Comparison of ENCODE assay signal across 2 cellular contexts in the genomic region with DNA sequence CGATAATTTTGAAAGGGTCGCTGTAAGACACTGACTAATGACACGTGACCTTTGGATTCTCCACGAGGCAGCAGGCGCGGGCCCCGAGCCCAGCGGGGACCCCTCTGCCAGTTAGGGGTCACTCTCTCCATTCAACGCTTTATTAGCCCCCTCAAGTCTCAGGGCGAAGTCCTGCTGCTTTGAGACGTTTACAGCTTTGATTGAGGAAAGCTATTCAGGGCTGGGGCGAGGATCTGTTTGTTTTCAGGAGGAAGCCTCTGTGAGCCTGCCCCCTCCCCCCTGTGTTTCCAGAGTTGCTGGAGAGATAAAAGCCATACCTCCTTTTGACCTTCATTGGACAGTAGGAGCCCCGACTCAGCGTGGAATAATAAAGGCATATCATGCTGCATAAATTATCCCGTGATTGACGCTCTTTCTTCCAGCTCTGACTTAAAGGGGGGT.
TF ChIP-seq lines count a peak whose summit lies in the region.

No MANE protein-coding gene starts in this region.

TF ChIP-seq in H1, 55 proteins besides CTCF, POLR2A, EP300 and RAD21:
- peak; percentile 56 for TF ChIP-seq ASH2L (IDR thresholded peaks at IDR 0.05; ENCODE audit: low read length)
- TF ChIP-seq CTBP2 (IDR thresholded peaks at IDR 0.05; ENCODE audit: borderline replicate concordance, insufficient read depth, insufficient read length, low read length): no peak
- no peak for TF ChIP-seq PHF8 (conservative IDR thresholded peaks at IDR 0.05; ENCODE audit: low read depth, low read length)
- TF ChIP-seq SUZ12 (IDR thresholded peaks at IDR 0.05; ENCODE audit: low read length): no peak
- no peak for TF ChIP-seq CEBPB (IDR thresholded peaks at IDR 0.05; ENCODE audit: low read depth, low read length)
- no peak for TF ChIP-seq SAP30 (IDR thresholded peaks at IDR 0.05; ENCODE audit: insufficient read depth, insufficient replicate concordance, low read length)
- peak; percentile 37; the same call in 1 of the 2 replicates for TF ChIP-seq CREB1 (IDR thresholded peaks at IDR 0.05)
- no peak for TF ChIP-seq KDM4A (IDR thresholded peaks at IDR 0.05; ENCODE audit: low read depth, low read length, severe bottlenecking)
- no peak for TF ChIP-seq JUND (IDR thresholded peaks at IDR 0.05; ENCODE audit: low read length)
- no peak for TF ChIP-seq BCL11A (IDR thresholded peaks at IDR 0.05; ENCODE audit: low read depth in 2 of 2, low read length in 2 of 2)
- TF ChIP-seq, protein P1, sequence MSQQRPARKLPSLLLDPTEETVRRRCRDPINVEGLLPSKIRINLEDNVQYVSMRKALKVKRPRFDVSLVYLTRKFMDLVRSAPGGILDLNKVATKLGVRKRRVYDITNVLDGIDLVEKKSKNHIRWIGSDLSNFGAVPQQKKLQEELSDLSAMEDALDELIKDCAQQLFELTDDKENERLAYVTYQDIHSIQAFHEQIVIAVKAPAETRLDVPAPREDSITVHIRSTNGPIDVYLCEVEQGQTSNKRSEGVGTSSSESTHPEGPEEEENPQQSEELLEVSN (IDR thresholded peaks at IDR 0.05): peak; percentile 68; the same call in 1 of the 2 replicates
- TF ChIP-seq SIRT6 (IDR thresholded peaks at IDR 0.05; ENCODE audit: low read length): no peak
- no peak for TF ChIP-seq TEAD4 (IDR thresholded peaks at IDR 0.05; ENCODE audit: low read depth, low read length)
- TF ChIP-seq TAF7 (optimal IDR thresholded peaks at IDR 0.05; ENCODE audit: borderline replicate concordance, low read depth, low read length): no peak
- TF ChIP-seq SP4 (IDR thresholded peaks at IDR 0.05; ENCODE audit: low read length): 0 out of 2 replicates have a peak, but pooled peaks have one; percentile 24
- TF ChIP-seq, protein P2, sequence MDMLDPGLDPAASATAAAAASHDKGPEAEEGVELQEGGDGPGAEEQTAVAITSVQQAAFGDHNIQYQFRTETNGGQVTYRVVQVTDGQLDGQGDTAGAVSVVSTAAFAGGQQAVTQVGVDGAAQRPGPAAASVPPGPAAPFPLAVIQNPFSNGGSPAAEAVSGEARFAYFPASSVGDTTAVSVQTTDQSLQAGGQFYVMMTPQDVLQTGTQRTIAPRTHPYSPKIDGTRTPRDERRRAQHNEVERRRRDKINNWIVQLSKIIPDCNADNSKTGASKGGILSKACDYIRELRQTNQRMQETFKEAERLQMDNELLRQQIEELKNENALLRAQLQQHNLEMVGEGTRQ (IDR thresholded peaks at IDR 0.05; ENCODE audit: low read length): peak; percentile 67
- TF ChIP-seq, protein P3, sequence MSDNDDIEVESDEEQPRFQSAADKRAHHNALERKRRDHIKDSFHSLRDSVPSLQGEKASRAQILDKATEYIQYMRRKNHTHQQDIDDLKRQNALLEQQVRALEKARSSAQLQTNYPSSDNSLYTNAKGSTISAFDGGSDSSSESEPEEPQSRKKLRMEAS (IDR thresholded peaks at IDR 0.05): peak; percentile 80; the same call in 1 of the 2 replicates
- TF ChIP-seq, protein P4, sequence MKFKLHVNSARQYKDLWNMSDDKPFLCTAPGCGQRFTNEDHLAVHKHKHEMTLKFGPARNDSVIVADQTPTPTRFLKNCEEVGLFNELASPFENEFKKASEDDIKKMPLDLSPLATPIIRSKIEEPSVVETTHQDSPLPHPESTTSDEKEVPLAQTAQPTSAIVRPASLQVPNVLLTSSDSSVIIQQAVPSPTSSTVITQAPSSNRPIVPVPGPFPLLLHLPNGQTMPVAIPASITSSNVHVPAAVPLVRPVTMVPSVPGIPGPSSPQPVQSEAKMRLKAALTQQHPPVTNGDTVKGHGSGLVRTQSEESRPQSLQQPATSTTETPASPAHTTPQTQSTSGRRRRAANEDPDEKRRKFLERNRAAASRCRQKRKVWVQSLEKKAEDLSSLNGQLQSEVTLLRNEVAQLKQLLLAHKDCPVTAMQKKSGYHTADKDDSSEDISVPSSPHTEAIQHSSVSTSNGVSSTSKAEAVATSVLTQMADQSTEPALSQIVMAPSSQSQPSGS (IDR thresholded peaks at IDR 0.05; ENCODE audit: low read length): no peak

TF ChIP-seq in neural cell, 6 proteins besides CTCF, POLR2A, EP300 and RAD21:
- TF ChIP-seq TAF1 (IDR thresholded peaks at IDR 0.05; ENCODE audit: low read depth): no peak
- no peak for TF ChIP-seq EZH2 (IDR thresholded peaks at IDR 0.05; ENCODE audit: borderline replicate concordance, insufficient read depth, low read length, poor library complexity, severe bottlenecking)
- no peak for TF ChIP-seq MXI1 (conservative IDR thresholded peaks at IDR 0.05; ENCODE audit: poor library complexity, severe bottlenecking)
- no peak for TF ChIP-seq SMC3 (conservative IDR thresholded peaks at IDR 0.05; ENCODE audit: poor library complexity)
- no peak for TF ChIP-seq POLR2AphosphoS5 (IDR thresholded peaks at IDR 0.05)
- TF ChIP-seq, protein P5, sequence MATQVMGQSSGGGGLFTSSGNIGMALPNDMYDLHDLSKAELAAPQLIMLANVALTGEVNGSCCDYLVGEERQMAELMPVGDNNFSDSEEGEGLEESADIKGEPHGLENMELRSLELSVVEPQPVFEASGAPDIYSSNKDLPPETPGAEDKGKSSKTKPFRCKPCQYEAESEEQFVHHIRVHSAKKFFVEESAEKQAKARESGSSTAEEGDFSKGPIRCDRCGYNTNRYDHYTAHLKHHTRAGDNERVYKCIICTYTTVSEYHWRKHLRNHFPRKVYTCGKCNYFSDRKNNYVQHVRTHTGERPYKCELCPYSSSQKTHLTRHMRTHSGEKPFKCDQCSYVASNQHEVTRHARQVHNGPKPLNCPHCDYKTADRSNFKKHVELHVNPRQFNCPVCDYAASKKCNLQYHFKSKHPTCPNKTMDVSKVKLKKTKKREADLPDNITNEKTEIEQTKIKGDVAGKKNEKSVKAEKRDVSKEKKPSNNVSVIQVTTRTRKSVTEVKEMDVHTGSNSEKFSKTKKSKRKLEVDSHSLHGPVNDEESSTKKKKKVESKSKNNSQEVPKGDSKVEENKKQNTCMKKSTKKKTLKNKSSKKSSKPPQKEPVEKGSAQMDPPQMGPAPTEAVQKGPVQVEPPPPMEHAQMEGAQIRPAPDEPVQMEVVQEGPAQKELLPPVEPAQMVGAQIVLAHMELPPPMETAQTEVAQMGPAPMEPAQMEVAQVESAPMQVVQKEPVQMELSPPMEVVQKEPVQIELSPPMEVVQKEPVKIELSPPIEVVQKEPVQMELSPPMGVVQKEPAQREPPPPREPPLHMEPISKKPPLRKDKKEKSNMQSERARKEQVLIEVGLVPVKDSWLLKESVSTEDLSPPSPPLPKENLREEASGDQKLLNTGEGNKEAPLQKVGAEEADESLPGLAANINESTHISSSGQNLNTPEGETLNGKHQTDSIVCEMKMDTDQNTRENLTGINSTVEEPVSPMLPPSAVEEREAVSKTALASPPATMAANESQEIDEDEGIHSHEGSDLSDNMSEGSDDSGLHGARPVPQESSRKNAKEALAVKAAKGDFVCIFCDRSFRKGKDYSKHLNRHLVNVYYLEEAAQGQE (IDR thresholded peaks at IDR 0.05; ENCODE audit: borderline replicate concordance): no peak
